18 cellular contexts compared by ENCODE assay signal in the genomic region with DNA sequence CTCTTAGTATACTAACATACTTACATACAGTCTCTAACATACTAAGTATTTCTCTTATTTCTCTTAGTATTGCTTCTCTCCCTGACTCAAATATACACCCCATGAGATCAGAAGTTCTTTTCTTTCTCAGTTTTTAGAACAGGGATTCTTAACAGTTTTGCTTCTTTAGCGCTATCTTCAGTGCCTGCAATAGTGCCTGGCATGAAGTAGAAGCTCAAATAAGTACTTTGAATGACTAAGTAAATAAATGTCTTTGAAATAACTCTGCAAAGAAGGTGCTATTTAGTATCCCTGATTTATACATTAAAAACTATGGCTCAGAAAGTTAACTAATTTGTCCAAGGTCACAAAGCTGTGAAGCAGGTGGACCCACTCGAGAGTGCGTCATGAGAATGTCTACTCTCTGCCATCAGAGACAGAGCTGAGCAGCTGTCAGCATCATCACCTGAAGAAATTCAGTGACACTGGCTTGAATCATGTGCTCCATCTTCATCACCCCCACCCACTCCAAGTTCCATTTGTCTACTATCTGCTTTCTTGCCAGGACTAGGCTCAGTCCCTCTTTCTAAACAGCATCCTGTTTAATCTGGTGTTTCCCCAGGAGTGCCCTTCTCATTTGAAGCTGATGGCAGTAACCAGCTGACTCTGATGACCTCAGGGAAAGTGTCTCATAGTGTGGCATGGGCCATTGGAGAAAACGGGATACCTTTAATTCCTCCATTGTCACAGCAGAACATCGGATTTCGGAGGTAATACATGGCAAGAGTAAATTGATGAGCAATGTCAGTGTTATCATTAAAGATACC.
"Had no signal": no experiment of that assay in that cellular context is flagged by ENCODE, and none has a peak within 500 bp of the region (broad histone marks: within the 10 kb centered on the region; RNA-seq: fewer than 3 reads in every experiment).

No MANE protein-coding gene starts in this region.

- H3K9ac ChIP-seq: parathyroid adenoma had no signal

- H3K27me3 Mint-ChIP-seq: activated naive CD8-positive, alpha-beta T cell treated with anti-CD3 and anti-CD28 coated beads, Interleukin-2, amount 10 ng/mL, durations not matched to agents 7 days and 5 days; naive B cell had no signal

- H3K27me3 ChIP-seq: esophagus muscularis mucosa, suprapubic skin had no signal

- H3K27ac ChIP-seq: esophagus muscularis mucosa, parathyroid adenoma, skin epidermis, suprapubic skin had no signal

- H3K4me1 ChIP-seq: esophagus muscularis mucosa, parathyroid adenoma, suprapubic skin had no signal

- DNase-seq: activated CD4-positive, CD25-positive, alpha-beta regulatory T cell; activated gamma-delta T cell treated with Interleukin-2 at 50 U/mL for 16 hours; activated naive CD8-positive, alpha-beta T cell treated with anti-CD3 and anti-CD28 coated beads, Interleukin-2, amount 10 ng/mL, durations not matched to agents 7 days and 5 days; activated T-cell treated with anti-CD3 and anti-CD28 coated beads, Interleukin-2, amount 50 U/mL, for 4 hours; anterior cingulate cortex; cortex of kidney; effector CD4-positive, alpha-beta T cell; hippocampal formation; naive B cell; stimulated activated CD4-positive, alpha-beta T cell treated with anti-CD3 and anti-CD28 coated beads, Interleukin-15, amount 100 ng/mL, for 24 hours; stimulated activated CD4-positive, alpha-beta T cell treated with anti-CD3 and anti-CD28 coated beads, Interleukin-4, amount 100 ng/mL, for 1 hour; stimulated activated naive CD4-positive, alpha-beta T cell; trophoblast cell had no signal

- FAIRE-seq: TTC549 had no signal

- H3K4me3 Mint-ChIP-seq: activated naive CD8-positive, alpha-beta T cell treated with anti-CD3 and anti-CD28 coated beads, Interleukin-2, amount 10 ng/mL, durations not matched to agents 7 days and 5 days; activated T-cell treated with anti-CD3 and anti-CD28 coated beads, Interleukin-2, amount 50 U/mL, for 4 hours; naive B cell had no signal

- H3K9me3 Mint-ChIP-seq: activated naive CD8-positive, alpha-beta T cell treated with anti-CD3 and anti-CD28 coated beads, Interleukin-2, amount 10 ng/mL, durations not matched to agents 7 days and 5 days; activated T-cell treated with anti-CD3 and anti-CD28 coated beads, Interleukin-2, amount 50 U/mL, for 4 hours; naive B cell had no signal

- H3K4me3 ChIP-seq: esophagus muscularis mucosa, skin epidermis, suprapubic skin had no signal

- H3K9me3 ChIP-seq: esophagus muscularis mucosa, suprapubic skin had no signal

- H3K27ac Mint-ChIP-seq: activated naive CD8-positive, alpha-beta T cell treated with anti-CD3 and anti-CD28 coated beads, Interleukin-2, amount 10 ng/mL, durations not matched to agents 7 days and 5 days had no signal
